8 cellular contexts compared by ENCODE assay signal in genomic region chr1:112395832-112396667, GRCh38. TPM values are rescaled to one million over a fixed set of nuclear protein-coding genes. Genes with fewer than 3 reads are reported as not detected.
DNase-seq lines count a peak whose midpoint lies in the region; ATAC-seq and TF ChIP-seq lines count a peak whose summit lies in the region.

A gene with protein sequence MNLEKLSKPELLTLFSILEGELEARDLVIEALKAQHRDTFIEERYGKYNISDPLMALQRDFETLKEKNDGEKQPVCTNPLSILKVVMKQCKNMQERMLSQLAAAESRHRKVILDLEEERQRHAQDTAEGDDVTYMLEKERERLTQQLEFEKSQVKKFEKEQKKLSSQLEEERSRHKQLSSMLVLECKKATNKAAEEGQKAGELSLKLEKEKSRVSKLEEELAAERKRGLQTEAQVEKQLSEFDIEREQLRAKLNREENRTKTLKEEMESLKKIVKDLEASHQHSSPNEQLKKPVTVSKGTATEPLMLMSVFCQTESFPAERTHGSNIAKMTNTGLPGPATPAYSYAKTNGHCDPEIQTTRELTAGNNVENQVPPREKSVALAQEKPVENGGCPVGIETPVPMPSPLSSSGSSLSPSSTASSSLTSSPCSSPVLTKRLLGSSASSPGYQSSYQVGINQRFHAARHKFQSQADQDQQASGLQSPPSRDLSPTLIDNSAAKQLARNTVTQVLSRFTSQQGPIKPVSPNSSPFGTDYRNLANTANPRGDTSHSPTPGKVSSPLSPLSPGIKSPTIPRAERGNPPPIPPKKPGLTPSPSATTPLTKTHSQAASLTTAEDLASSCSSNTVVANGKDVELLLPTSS (plus strand): TSS chr1:112396214. CDS start chr1:112416166, 19,952 bp downstream.

- peaks cover 28% of the 10 kb centered on the region for H3K4me1 Mint-ChIP-seq in activated CD4-positive, alpha-beta T cell treated with anti-CD3 and anti-CD28 coated beads for 36 hours

- ATAC-seq in GM19025 (IDR thresholded peaks at IDR 0.05; ENCODE audit: low read depth, unreplicated experiment) (peak; percentile 84), HG03280 (IDR thresholded peaks at IDR 0.05; ENCODE audit: unreplicated experiment) (peak; percentile 96)
- peak; percentile 93 for ATAC-seq in activated CD4-positive, alpha-beta T cell treated with anti-CD3 and anti-CD28 coated beads for 36 hours

- DNase-seq in AG08395 (ENCODE audit: low spot score) (peak; percentile 99), NCI-H345 treated with DMSO at 0.1 percent for 48 hours (lab: John Stamatoyannopoulos, UW; ENCODE audit: unreplicated experiment) (peak; percentile 95), choroid plexus epithelial cell (ENCODE audit: low read depth) (peak; percentile 92), kidney tubule cell (ENCODE audit: low spot score) (peak; percentile 97)
- peak; percentile 90 for DNase-seq in activated CD4-positive, alpha-beta T cell treated with anti-CD3 and anti-CD28 coated beads for 36 hours
- peak; percentile 45 to 67 for DNase-seq in stimulated activated CD4-positive, alpha-beta T cell treated with anti-CD3 and anti-CD28 coated beads, Interleukin-1b, Interleukin-23, amount 100 ng/mL, for 1 hour (ENCODE audit: low read depth in 2 of 2)

- peaks cover 14% of the 10 kb centered on the region for H3K27me3 Mint-ChIP-seq in activated CD4-positive, alpha-beta T cell treated with anti-CD3 and anti-CD28 coated beads for 36 hours

- no peaks in the 10 kb centered on the region for H3K9me3 Mint-ChIP-seq in activated CD4-positive, alpha-beta T cell treated with anti-CD3 and anti-CD28 coated beads for 36 hours (ENCODE audit: low read depth)

- peak within 1 kb of the TSS; percentile 86 for H3K4me3 Mint-ChIP-seq in activated CD4-positive, alpha-beta T cell treated with anti-CD3 and anti-CD28 coated beads for 36 hours

- CTCF ChIA-PET in activated CD4-positive, alpha-beta T cell treated with anti-CD3 and anti-CD28 coated beads for 36 hours (lab: Charles Lee): interaction anchor here (0.7 to 2.6 kb wide), 5 partner anchors 9 to 319 kb away, joined by 3 to 6 read pairs (median 5); partner anchors contain the start of gene PPM1J

- POLR2A ChIA-PET in activated CD4-positive, alpha-beta T cell treated with anti-CD3 and anti-CD28 coated beads for 36 hours (lab: Charles Lee): no interaction called here

- intact Hi-C loops in activated CD4-positive, alpha-beta T cell treated with anti-CD3 and anti-CD28 coated beads for 36 hours (cut with DNase I, micrococcal nuclease): loop anchor here (1.0 to 10.0 kb wide), 7 partner anchors 222 to 677 kb away; partner anchors contain the start of genes LRIG2 (in 1 of the 2), MOV10 (in 1 of the 2), RHOC (in 1 of the 2) and SLC16A1 (in 1 of the 2)

- no peak for TF ChIP-seq CTCF in choroid plexus epithelial cell (conservative IDR thresholded peaks at IDR 0.05; ENCODE audit: low read depth, low read length)

- H3K4me3 ChIP-seq in choroid plexus epithelial cell (ENCODE audit: low read depth, low read length): peak within 1 kb of the TSS; percentile 76

- peak within 1 kb of the TSS; percentile 69 for H3K27ac Mint-ChIP-seq in activated CD4-positive, alpha-beta T cell treated with anti-CD3 and anti-CD28 coated beads for 36 hours

- no peaks in the 10 kb centered on the region for H3K36me3 Mint-ChIP-seq in activated CD4-positive, alpha-beta T cell treated with anti-CD3 and anti-CD28 coated beads for 36 hours (ENCODE audit: low read depth)

RNA-seq across cellular contexts. Expression of the gene that starts here (rescaled TPM):
- total RNA-seq in activated CD4-positive, alpha-beta T cell treated with anti-CD3 and anti-CD28 coated beads for 36 hours: 1 to 10 TPM; 2.9 to 3.3 TPM

Comparison
In these comparisons a context has a peak if more than half of its experiments do, and no peak if none do; other contexts are left out.
1. Peak in every context shown above with its lines: DNase-seq, ATAC-seq and H3K4me3 ChIP-seq.